In the genomic region with DNA sequence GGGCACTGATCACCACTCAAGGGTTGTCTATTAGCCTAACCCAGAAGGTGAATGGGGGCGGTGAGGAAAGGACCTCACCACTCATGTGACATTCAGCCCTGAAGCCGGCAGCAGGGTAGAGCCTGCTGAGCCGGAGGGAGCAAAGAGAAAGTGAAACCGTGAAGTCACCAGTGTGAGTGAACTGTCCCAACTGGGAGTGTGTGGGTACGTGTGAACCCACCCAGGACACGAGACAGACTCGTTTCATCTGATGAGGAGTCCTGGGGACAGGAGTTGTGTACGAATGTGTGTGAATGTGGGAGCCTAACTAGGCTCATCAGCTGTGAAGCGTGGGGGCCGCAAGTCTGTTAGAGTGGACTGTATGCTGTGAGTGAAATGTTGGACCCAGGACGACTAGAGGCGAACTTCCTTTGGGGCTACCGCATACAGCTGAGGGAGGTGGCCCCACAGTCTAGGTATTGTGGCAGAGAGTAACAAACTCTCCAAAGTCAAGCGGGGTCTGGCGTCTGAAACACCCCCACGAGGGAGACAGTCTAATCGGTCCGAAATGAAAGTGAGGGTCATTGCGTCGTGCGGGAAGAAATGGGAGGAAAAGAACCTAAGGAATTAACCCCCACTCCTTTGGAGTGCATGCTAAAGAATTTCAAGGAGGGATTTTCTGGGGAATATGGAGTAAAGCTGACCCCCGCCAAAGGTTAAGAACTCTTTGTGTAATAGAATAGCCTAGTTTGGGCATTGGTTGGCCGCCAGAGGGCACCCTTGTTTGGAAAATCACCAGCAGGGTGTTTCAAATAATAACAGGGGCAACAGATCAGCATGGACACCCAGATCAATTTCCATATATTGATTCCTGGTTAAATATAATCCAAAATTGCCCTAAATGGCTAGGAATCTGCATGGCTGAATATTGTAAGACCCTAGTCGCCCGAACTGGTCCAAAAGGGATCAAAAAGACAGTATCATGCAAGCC, we compare ENCODE assay signal across 8 cellular contexts. TPM values are rescaled to one million over a fixed set of nuclear protein-coding genes. Genes with fewer than 3 reads are reported as not detected.
DNase-seq lines count a peak whose midpoint lies in the region; ATAC-seq and TF ChIP-seq lines count a peak whose summit lies in the region.

No MANE protein-coding gene starts in this region.

- H3K27me3 Mint-ChIP-seq in progenitor cell of endocrine pancreas = no peaks in the 10 kb centered on the region

- H3K4me3 Mint-ChIP-seq in progenitor cell of endocrine pancreas (ENCODE audit: low read depth) = no peak overlapping the region

- no peaks in the 10 kb centered on the region for H3K36me3 Mint-ChIP-seq in progenitor cell of endocrine pancreas (ENCODE audit: insufficient read depth)

- H3K4me1 Mint-ChIP-seq in progenitor cell of endocrine pancreas (ENCODE audit: low read depth) = no peaks in the 10 kb centered on the region

- H3K27ac ChIP-seq in mesodermal cell (ENCODE audit: low read depth, low read length, severe bottlenecking) = peak overlapping the region; percentile 72

- WGBS in mesodermal cell (ENCODE audit: insufficient coverage in 2 of 2), 2 experiments = 89 to 100% methylated on average over 2 to 7 of the region's 25 CpGs

- no peaks in the 10 kb centered on the region for H3K9me3 ChIP-seq in mesodermal cell (ENCODE audit: control insufficient read depth, low read length)

- TF ChIP-seq CTCF in progenitor cell of endocrine pancreas (IDR thresholded peaks at IDR 0.05; ENCODE audit: unreplicated experiment) = no peak

- H3K4me1 ChIP-seq in mesodermal cell (ENCODE audit: control insufficient read depth, insufficient read depth, low read length, poor library complexity, severe bottlenecking) = peaks cover 3% of the 10 kb centered on the region

- DNase-seq in ELR (ENCODE audit: low read depth) = peak; percentile 2
- peak; percentile 37 for DNase-seq in activated effector memory CD4-positive, alpha-beta T cell treated with Interleukin-2 at 50 U/mL for 16 hours
- DNase-seq in NCI-H1092 (lab: John Stamatoyannopoulos, UW) = no peak
- no peak for DNase-seq in NCI-H524 treated with DMSO at 0.1 percent for 48 hours (lab: John Stamatoyannopoulos, UW)
- no peak for DNase-seq in progenitor cell of endocrine pancreas (ENCODE audit: low spot score, unreplicated experiment)

- peaks cover 16% of the 10 kb centered on the region for H3K36me3 ChIP-seq in mesodermal cell (ENCODE audit: control insufficient read depth, insufficient read depth, low read length)

- ATAC-seq in HG03565 (IDR thresholded peaks at IDR 0.05; ENCODE audit: unreplicated experiment) = peak; percentile 93
- ATAC-seq in GM21529 (IDR thresholded peaks at IDR 0.05; ENCODE audit: unreplicated experiment) = no peak

- H3K27ac Mint-ChIP-seq in progenitor cell of endocrine pancreas = no peak overlapping the region

- H3K4me3 ChIP-seq in mesodermal cell (ENCODE audit: extremely low read depth, insufficient read depth, low read length, poor library complexity, severe bottlenecking) = no peak overlapping the region

- no peaks in the 10 kb centered on the region for H3K9me3 Mint-ChIP-seq in progenitor cell of endocrine pancreas (ENCODE audit: low read depth)

RNA-seq across cellular contexts. Expression of gene UTY, which starts 43.6 kb away (rescaled TPM):
- polyA plus RNA-seq in mesodermal cell (2013, experiment 1 of 2) = 16.6 TPM
- 18.7 TPM for polyA plus RNA-seq in mesodermal cell (2013, experiment 2 of 2)
- total RNA-seq in progenitor cell of endocrine pancreas = not detected in 2 replicates

Comparison
In these comparisons a context has a peak if more than half of its experiments do, and no peak if none do; other contexts are left out.
1. DNase-seq: peak in ELR (single experiment) and activated effector memory CD4-positive, alpha-beta T cell treated with Interleukin-2 at 50 U/mL for 16 hours (single experiment); none in NCI-H1092 (single experiment), NCI-H524 treated with DMSO at 0.1 percent for 48 hours (single experiment) and progenitor cell of endocrine pancreas (single experiment).